17 cellular contexts compared by ENCODE assay signal in genomic region chr10:101995451-101996063, GRCh38.
DNase-seq lines count a peak whose midpoint lies in the region; ATAC-seq and TF ChIP-seq lines count a peak whose summit lies in the region.
"Had no signal": no experiment of that assay in that cellular context is flagged by ENCODE, and none has a peak within 500 bp of the region (broad histone marks: within the 10 kb centered on the region; RNA-seq: fewer than 3 reads in every experiment).

No MANE protein-coding gene starts in this region.

- no peak overlapping the region for H3K4me3 ChIP-seq in PC-3 (ENCODE audit: low read length)
- no peak overlapping the region for H3K4me3 ChIP-seq in epithelial cell of esophagus (ENCODE audit: low read length)
- H3K4me3 ChIP-seq: breast epithelium, psoas muscle had no signal

- intact Hi-C loops in PC-3 (cut with micrococcal nuclease), result no loop called here
- intact Hi-C loops in CD4-positive, alpha-beta T cell (cut with DNase I, micrococcal nuclease), result no loop called here

- no TSS peak for BruUV-seq in PC-3 (replicated peaks; lab: Mats Ljungman, UMichigan)

- H3K27me3 ChIP-seq in PC-3 (ENCODE audit: low read length), result no peaks in the 10 kb centered on the region
- H3K27me3 ChIP-seq in CD4-positive, alpha-beta T cell (ENCODE audit: control insufficient read depth, insufficient read depth, low read length), result no peaks in the 10 kb centered on the region
- H3K27me3 ChIP-seq: breast epithelium had no signal

- ATAC-seq in PC-3, result peak; percentile 89
- ATAC-seq in HG03135 (IDR thresholded peaks at IDR 0.05; ENCODE audit: unreplicated experiment), result no peak
- no peak for ATAC-seq in CD4-positive, alpha-beta T cell (ENCODE audit: poor library complexity)

- TF ChIP-seq CTCF in PC-3 (conservative IDR thresholded peaks at IDR 0.05; ENCODE audit: low read depth, low read length), result no peak
- TF ChIP-seq CTCF in epithelial cell of esophagus (IDR thresholded peaks at IDR 0.05; ENCODE audit: insufficient read depth, low read depth, low read length, missing control alignments), result no peak
- no peak for TF ChIP-seq CTCF in progenitor cell of endocrine pancreas (IDR thresholded peaks at IDR 0.05; ENCODE audit: unreplicated experiment)
- no peak for TF ChIP-seq CTCF in CD4-positive, alpha-beta T cell (IDR thresholded peaks at IDR 0.05)

- peaks cover 15% of the 10 kb centered on the region for H3K4me1 ChIP-seq in PC-3 (ENCODE audit: insufficient read depth, low read length)
- H3K4me1 ChIP-seq: breast epithelium, psoas muscle had no signal

- no peak overlapping the region for H3K4me3 Mint-ChIP-seq in progenitor cell of endocrine pancreas (ENCODE audit: low read depth)
- H3K4me3 Mint-ChIP-seq in CD4-positive, alpha-beta T cell, result no peak overlapping the region
- H3K4me3 Mint-ChIP-seq: CD4-positive, alpha-beta memory T cell; mesothelial cell of epicardium had no signal

- no peaks in the 10 kb centered on the region for H3K9me2 ChIP-seq in PC-3 (replicated peaks; ENCODE audit: low read length)

- CTCF ChIA-PET in PC-3 (lab: Charles Lee), result interaction anchor here (0.9 kb wide), 1 partner anchor 154 kb away, joined by 4 read pairs; no protein-coding TSS in a partner anchor
- CTCF ChIA-PET in CD4-positive, alpha-beta T cell (lab: Charles Lee), result no interaction called here

- H3K9ac ChIP-seq in PC-3 (ENCODE audit: low read length), result no peak overlapping the region

- DNase-seq in EH (ENCODE audit: low read depth), result peak; percentile 44
- DNase-seq in PC-3, result peak; percentile 44
- DNase-seq in epithelial cell of esophagus (ENCODE audit: low read depth), result peak; percentile 21
- no peak for DNase-seq in progenitor cell of endocrine pancreas (ENCODE audit: low spot score, unreplicated experiment)
- no peak for DNase-seq in D341Med (ENCODE audit: low spot score)
- no peak for DNase-seq in CD4-positive, alpha-beta T cell
- DNase-seq in activated CD4-positive, alpha-beta T cell treated with anti-CD3 and anti-CD28 coated beads, Interleukin-2, amount 50 U/mL, for 48 hours, result no peak
- DNase-seq: activated T-cell treated with anti-CD3 and anti-CD28 coated beads, Interleukin-2, amount 50 U/mL, for 1 hour; CD4-positive, alpha-beta memory T cell; NCI-H1092 treated with DMSO at 0.1 percent for 48 hours; NCI-H774; psoas muscle; stimulated activated CD4-positive, alpha-beta T cell treated with anti-CD3 and anti-CD28 coated beads, Interleukin-4, amount 100 ng/mL, for 24 hours had no signal

- H3K9me3 Mint-ChIP-seq in progenitor cell of endocrine pancreas (ENCODE audit: low read depth), result no peaks in the 10 kb centered on the region
- no peaks in the 10 kb centered on the region for H3K9me3 Mint-ChIP-seq in CD4-positive, alpha-beta T cell
- H3K9me3 Mint-ChIP-seq: CD4-positive, alpha-beta memory T cell; mesothelial cell of epicardium had no signal

- H3K36me3 ChIP-seq in PC-3 (ENCODE audit: low read depth, low read length), result peaks cover 7% of the 10 kb centered on the region
- H3K36me3 ChIP-seq: breast epithelium had no signal

- no peak overlapping the region for H2AFZ ChIP-seq in PC-3 (ENCODE audit: low read length)

- H3F3A ChIP-seq in PC-3 (ENCODE audit: low read length, unreplicated experiment), result peaks cover 3% of the 10 kb centered on the region

- H3K4me1 Mint-ChIP-seq in progenitor cell of endocrine pancreas (ENCODE audit: low read depth), result peaks cover 17% of the 10 kb centered on the region
- no peaks in the 10 kb centered on the region for H3K4me1 Mint-ChIP-seq in CD4-positive, alpha-beta T cell (ENCODE audit: low read depth)
- H3K4me1 Mint-ChIP-seq: mesothelial cell of epicardium had no signal

- peak overlapping the region; percentile 40 for H3K4me2 ChIP-seq in PC-3 (ENCODE audit: low read length)

- H3K36me3 Mint-ChIP-seq in progenitor cell of endocrine pancreas (ENCODE audit: insufficient read depth), result peaks cover 34% of the 10 kb centered on the region
- H3K36me3 Mint-ChIP-seq in CD4-positive, alpha-beta T cell (ENCODE audit: low read depth), result peaks cover 75% of the 10 kb centered on the region

- H3K79me2 ChIP-seq in PC-3 (ENCODE audit: low read length), result no peaks in the 10 kb centered on the region

- no peaks in the 10 kb centered on the region for H3K9me3 ChIP-seq in PC-3 (ENCODE audit: low read length)
- no peaks in the 10 kb centered on the region for H3K9me3 ChIP-seq in CD4-positive, alpha-beta T cell (ENCODE audit: control insufficient read depth, low read length)
- H3K9me3 ChIP-seq: breast epithelium, psoas muscle had no signal

- peak overlapping the region; percentile 53 for H3K27ac Mint-ChIP-seq in progenitor cell of endocrine pancreas
- no peak overlapping the region for H3K27ac Mint-ChIP-seq in CD4-positive, alpha-beta T cell
- H3K27ac Mint-ChIP-seq: mesothelial cell of epicardium had no signal

- no peaks in the 10 kb centered on the region for H3K27me3 Mint-ChIP-seq in progenitor cell of endocrine pancreas
- no peaks in the 10 kb centered on the region for H3K27me3 Mint-ChIP-seq in CD4-positive, alpha-beta T cell
- H3K27me3 Mint-ChIP-seq: CD4-positive, alpha-beta memory T cell had no signal

- H3K27ac ChIP-seq in PC-3 (ENCODE audit: low read length), result peak overlapping the region; percentile 25
- no peak overlapping the region for H3K27ac ChIP-seq in CD4-positive, alpha-beta T cell (ENCODE audit: low read depth, low read length)
- H3K27ac ChIP-seq: breast epithelium, epithelial cell of prostate, psoas muscle had no signal

- POLR2A ChIA-PET in PC-3 (lab: Charles Lee; ENCODE audit: unreplicated experiment), result no interaction called here
- POLR2A ChIA-PET in CD4-positive, alpha-beta T cell (lab: Charles Lee), result interaction anchor here (0.7 kb wide), 1 partner anchor 155 kb away, joined by 4 read pairs; no protein-coding TSS in a partner anchor

- H4K20me1 ChIP-seq in PC-3 (ENCODE audit: low read length), result no peaks in the 10 kb centered on the region

Comparison
In these comparisons a context has a peak if more than half of its experiments do, and no peak if none do; other contexts are left out.
1. DNase-seq: peak in EH (single experiment), PC-3 (single experiment) and epithelial cell of esophagus (single experiment); none in progenitor cell of endocrine pancreas (single experiment), D341Med (single experiment), CD4-positive, alpha-beta T cell (0 of 10) and activated CD4-positive, alpha-beta T cell treated with anti-CD3 and anti-CD28 coated beads, Interleukin-2, amount 50 U/mL, for 48 hours (0 of 2).